In genomic region chr19:51873097-51873496, GRCh38 we compare ENCODE assay signal across 18 cellular contexts.
"Had no signal": no experiment of that assay in that cellular context is flagged by ENCODE, and none has a peak within 500 bp of the region (broad histone marks: within the 10 kb centered on the region; RNA-seq: fewer than 3 reads in every experiment).

No MANE protein-coding gene starts in this region.

- H3K27ac ChIP-seq: foreskin keratinocyte, right atrium auricular region, upper lobe of left lung had no signal

- H3K27me3 Mint-ChIP-seq: activated CD4-positive, alpha-beta T cell treated with anti-CD3 and anti-CD28 coated beads, Interleukin-2, amount 10 ng/mL, durations not matched to agents 7 days and 5 days had no signal

- H3K27ac Mint-ChIP-seq: activated CD4-positive, alpha-beta T cell treated with anti-CD3 and anti-CD28 coated beads, Interleukin-2, amount 10 ng/mL, durations not matched to agents 7 days and 5 days; activated T-helper 1 cell treated with anti-CD3 and anti-CD28 coated beads, Interleukin-12 subunit alpha, Interleukin-12 subunit beta, Interleukin-2, Interleukin-4 antibody, amounts not matched to agents 30 ng/mL and 10 ng/mL and 1 ng/mL, durations not matched to agents 14 hours and 24 hours and 36 hours; nephron; T-helper 2 cell treated with Interferon-gamma antibody and Interleukin-4, amounts not matched to agents 5 μg/mL and 100 μg/mL, for 36 hours had no signal

- H3K27me3 ChIP-seq: foreskin keratinocyte, right atrium auricular region, upper lobe of left lung had no signal

- H3K4me3 Mint-ChIP-seq: activated CD4-positive, alpha-beta T cell treated with anti-CD3 and anti-CD28 coated beads, Interleukin-2, amount 10 ng/mL, durations not matched to agents 7 days and 5 days; activated T-helper 1 cell treated with anti-CD3 and anti-CD28 coated beads, Interleukin-12 subunit alpha, Interleukin-12 subunit beta, Interleukin-2, Interleukin-4 antibody, amounts not matched to agents 30 ng/mL and 10 ng/mL and 1 ng/mL, durations not matched to agents 14 hours and 24 hours and 36 hours; nephron; T-helper 2 cell treated with Interferon-gamma antibody and Interleukin-4, amounts not matched to agents 5 μg/mL and 100 μg/mL, for 36 hours had no signal

- ATAC-seq: foreskin keratinocyte, left colon had no signal

- DNase-seq: activated CD4-positive, alpha-beta T cell treated with anti-CD3 and anti-CD28 coated beads, Interleukin-2, amount 10 ng/mL, durations not matched to agents 7 days and 5 days; activated CD4-positive, CD25-positive, alpha-beta regulatory T cell; activated CD8-positive, alpha-beta memory T cell treated with anti-CD3 and anti-CD28 coated beads for 24 hours; activated naive CD4-positive, alpha-beta T cell; effector CD8-positive, alpha-beta T cell; foreskin keratinocyte; left colon; nucleus accumbens; small intestine; stimulated activated CD4-positive, alpha-beta T cell treated with anti-CD3 and anti-CD28 coated beads, Interleukin-4, amount 100 ng/mL, for 24 hours; stimulated activated naive CD4-positive, alpha-beta T cell treated with Interleukin-2 at 50 U/mL for 16 hours; SW 1271; upper lobe of left lung had no signal

- H3K4me1 ChIP-seq: foreskin keratinocyte, right atrium auricular region, upper lobe of left lung had no signal

- H3K4me3 ChIP-seq: lung, right atrium auricular region, upper lobe of left lung had no signal

- H3K4me1 Mint-ChIP-seq: activated CD4-positive, alpha-beta T cell treated with anti-CD3 and anti-CD28 coated beads, Interleukin-2, amount 10 ng/mL, durations not matched to agents 7 days and 5 days; nephron had no signal
